ENCODE assay signal across 38 cellular contexts in the genomic region with DNA sequence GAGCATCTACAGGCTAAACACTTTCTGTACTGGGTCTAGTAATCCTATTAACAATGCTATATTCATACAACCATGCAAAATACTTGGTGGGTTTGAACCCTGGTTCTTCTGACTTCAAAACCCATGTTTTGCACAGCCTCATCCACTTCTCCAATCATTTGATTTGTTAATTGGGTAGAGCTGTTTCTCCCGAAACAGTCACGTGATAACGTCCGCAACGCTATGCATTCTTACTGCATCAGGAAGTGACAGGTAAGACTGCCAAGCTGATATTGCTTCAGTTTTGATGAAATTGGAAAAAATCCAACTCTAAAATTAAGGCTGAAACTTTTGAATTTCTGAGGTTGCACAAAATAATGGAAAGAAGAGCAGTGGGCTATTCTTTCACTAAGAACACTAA. TPM values are rescaled to one million over a fixed set of nuclear protein-coding genes. Genes with fewer than 3 reads are reported as not detected.
"Had no signal": no experiment of that assay in that cellular context is flagged by ENCODE, and none has a peak within 500 bp of the region (broad histone marks: within the 10 kb centered on the region; RNA-seq: fewer than 3 reads in every experiment).

No MANE protein-coding gene starts in this region.

- H2AFZ ChIP-seq: hepatocyte, neural progenitor cell had no signal

- H3K27ac ChIP-seq: dorsolateral prefrontal cortex, esophagus muscularis mucosa, foreskin keratinocyte, gastroesophageal sphincter, heart left ventricle, hepatocyte, left lung, neural progenitor cell, psoas muscle, skin epidermis, suprapubic skin, transverse colon, upper lobe of right lung, uterus had no signal

- H3K27ac Mint-ChIP-seq: endodermal cell; nephron; stimulated activated naive CD8-positive, alpha-beta T cell treated with anti-CD3 and anti-CD28 coated beads, Interleukin-15, amount 100 ng/mL, for 72 hours had no signal

- H3K79me2 ChIP-seq: hepatocyte had no signal

- H3K9me3 Mint-ChIP-seq: neural progenitor cell; stimulated activated naive CD8-positive, alpha-beta T cell treated with anti-CD3 and anti-CD28 coated beads, Interleukin-15, amount 100 ng/mL, for 72 hours had no signal

- H3K4me1 ChIP-seq: esophagus muscularis mucosa, foreskin keratinocyte, gastroesophageal sphincter, left lung, neural progenitor cell, psoas muscle, suprapubic skin, transverse colon, upper lobe of right lung, uterus had no signal

- FAIRE-seq: colon had no signal

- H3K4me1 Mint-ChIP-seq: naive thymus-derived CD4-positive, alpha-beta T cell; nephron; neural progenitor cell had no signal

- DNase-seq: dorsolateral prefrontal cortex; effector CD8-positive, alpha-beta T cell; endodermal cell; foreskin keratinocyte; heart left ventricle; left cardiac atrium; mesendoderm; midbrain; naive thymus-derived CD4-positive, alpha-beta T cell; posterior cingulate gyrus; psoas muscle; right cardiac atrium; stimulated activated CD4-positive, alpha-beta T cell treated with anti-CD3 and anti-CD28 coated beads, Interleukin-15, amount 100 ng/mL, for 24 hours; stimulated activated CD4-positive, alpha-beta T cell treated with anti-CD3 and anti-CD28 coated beads, Interleukin-2, amount 100 ng/mL, for 48 hours; stimulated activated CD8-positive, alpha-beta memory T cell treated with anti-CD3 and anti-CD28 coated beads, Interleukin-4, amount 100 ng/mL, for 48 hours; stimulated activated naive CD4-positive, alpha-beta T cell; stimulated activated naive CD8-positive, alpha-beta T cell treated with anti-CD3 and anti-CD28 coated beads, Interleukin-15, amount 100 ng/mL, for 72 hours; transverse colon; upper lobe of right lung; uterus had no signal

- H3K4me3 Mint-ChIP-seq: endodermal cell; naive thymus-derived CD4-positive, alpha-beta T cell; nephron; neural progenitor cell; stimulated activated naive CD8-positive, alpha-beta T cell treated with anti-CD3 and anti-CD28 coated beads, Interleukin-15, amount 100 ng/mL, for 72 hours had no signal

- ATAC-seq: foreskin keratinocyte; gastroesophageal sphincter; heart left ventricle; left cardiac atrium; left lung; naive thymus-derived CD4-positive, alpha-beta T cell; psoas muscle; right cardiac atrium; stimulated activated naive CD8-positive, alpha-beta T cell treated with anti-CD3 and anti-CD28 coated beads, Interleukin-15, amount 100 ng/mL, for 72 hours; upper lobe of right lung had no signal

- H3K9ac ChIP-seq: neural progenitor cell had no signal

- H3K4me2 ChIP-seq: hepatocyte, neural progenitor cell had no signal

- H3K27me3 Mint-ChIP-seq: stimulated activated naive CD8-positive, alpha-beta T cell treated with anti-CD3 and anti-CD28 coated beads, Interleukin-15, amount 100 ng/mL, for 72 hours had no signal

- H3K36me3 Mint-ChIP-seq: naive thymus-derived CD4-positive, alpha-beta T cell; neural progenitor cell had no signal

- H3K27me3 ChIP-seq: dorsolateral prefrontal cortex, esophagus muscularis mucosa, foreskin keratinocyte, gastroesophageal sphincter, heart left ventricle, hepatocyte, left lung, neural progenitor cell, suprapubic skin, transverse colon, upper lobe of right lung, uterus had no signal

- H3K9me3 ChIP-seq: esophagus muscularis mucosa, gastroesophageal sphincter, heart left ventricle, left lung, psoas muscle, suprapubic skin, transverse colon, upper lobe of right lung, uterus had no signal

- H3K4me3 ChIP-seq: dorsolateral prefrontal cortex, esophagus muscularis mucosa, gastroesophageal sphincter, heart left ventricle, hepatocyte, left lung, neural progenitor cell, psoas muscle, skin epidermis, suprapubic skin, transverse colon, upper lobe of right lung, uterus had no signal

- H3K36me3 ChIP-seq: esophagus muscularis mucosa, gastroesophageal sphincter, heart left ventricle, left lung, neural progenitor cell, suprapubic skin, transverse colon, upper lobe of right lung, uterus had no signal

RNA-seq across cellular contexts. Expression of gene RNU6-7, which starts 30.4 kb away (rescaled TPM):
- total RNA-seq: dorsolateral prefrontal cortex; endodermal cell; epithelial cell of proximal tubule; esophagus muscularis mucosa; fibroblast of lung; foreskin keratinocyte; gastroesophageal sphincter; heart left ventricle; hepatocyte; kidney epithelial cell; left cardiac atrium; left lung; lower leg skin; lung microvascular endothelial cell; mucosa of gallbladder; naive thymus-derived CD4-positive, alpha-beta T cell; osteocyte; psoas muscle; renal cortical epithelial cell; right cardiac atrium; suprapubic skin; transverse colon; upper lobe of right lung; uterus had no signal
- polyA plus RNA-seq: fibroblast of lung; foreskin keratinocyte; heart left ventricle; hepatocyte; naive thymus-derived CD4-positive, alpha-beta T cell; psoas muscle; right cardiac atrium; thymus had no signal

RNA-seq across cellular contexts. Expression of gene RNU6-8, which starts 31.6 kb away (rescaled TPM):
- total RNA-seq: dorsolateral prefrontal cortex; endodermal cell; epithelial cell of proximal tubule; esophagus muscularis mucosa; fibroblast of lung; foreskin keratinocyte; gastroesophageal sphincter; heart left ventricle; hepatocyte; kidney epithelial cell; left cardiac atrium; left lung; lower leg skin; lung microvascular endothelial cell; mucosa of gallbladder; naive thymus-derived CD4-positive, alpha-beta T cell; osteocyte; psoas muscle; renal cortical epithelial cell; right cardiac atrium; suprapubic skin; transverse colon; upper lobe of right lung; uterus had no signal
- polyA plus RNA-seq: fibroblast of lung; foreskin keratinocyte; heart left ventricle; hepatocyte; naive thymus-derived CD4-positive, alpha-beta T cell; psoas muscle; right cardiac atrium; thymus had no signal
